ENCODE assay signal across 14 cellular contexts in genomic region chr20:38907918-38908677, GRCh38.
"Had no signal": no experiment of that assay in that cellular context is flagged by ENCODE, and none has a peak within 500 bp of the region (broad histone marks: within the 10 kb centered on the region; RNA-seq: fewer than 3 reads in every experiment).

No MANE protein-coding gene starts in this region.

- DNase-seq: activated CD4-positive, alpha-beta T cell treated with anti-CD3 and anti-CD28 coated beads for 36 hours; activated CD8-positive, alpha-beta memory T cell treated with anti-CD3 and anti-CD28 coated beads, Interleukin-2, amount 50 U/mL, for 4 hours; activated CD8-positive, alpha-beta T cell treated with anti-CD3 and anti-CD28 coated beads for 36 hours; activated naive CD4-positive, alpha-beta T cell treated with anti-CD3 and anti-CD28 coated beads, Interleukin-2, amount 10 ng/mL, durations not matched to agents 7 days and 5 days; adrenal gland; kidney; left ventricle myocardium inferior; mucosa of descending colon; naive thymus-derived CD8-positive, alpha-beta T cell; stimulated activated CD4-positive, alpha-beta T cell treated with anti-CD3 and anti-CD28 coated beads, Interleukin-15, amount 100 ng/mL, for 24 hours; stimulated activated CD4-positive, alpha-beta T cell treated with anti-CD3 and anti-CD28 coated beads, Interleukin-4, amount 100 ng/mL, for 4 hours; stimulated activated CD8-positive, alpha-beta memory T cell treated with anti-CD3 and anti-CD28 coated beads, Interleukin-4, amount 100 ng/mL, for 48 hours; WERI-Rb-1 had no signal

- H3K4me1 Mint-ChIP-seq: activated naive CD4-positive, alpha-beta T cell treated with anti-CD3 and anti-CD28 coated beads, Interleukin-2, amount 10 ng/mL, durations not matched to agents 7 days and 5 days had no signal

- ATAC-seq: activated CD4-positive, alpha-beta T cell treated with anti-CD3 and anti-CD28 coated beads for 36 hours; activated CD8-positive, alpha-beta T cell treated with anti-CD3 and anti-CD28 coated beads for 36 hours; mucosa of descending colon; naive thymus-derived CD8-positive, alpha-beta T cell had no signal

- H3K27me3 Mint-ChIP-seq: activated CD4-positive, alpha-beta T cell treated with anti-CD3 and anti-CD28 coated beads for 36 hours; activated CD8-positive, alpha-beta T cell treated with anti-CD3 and anti-CD28 coated beads for 36 hours; activated naive CD4-positive, alpha-beta T cell treated with anti-CD3 and anti-CD28 coated beads, Interleukin-2, amount 10 ng/mL, durations not matched to agents 7 days and 5 days; memory B cell; naive thymus-derived CD8-positive, alpha-beta T cell had no signal

- H3K4me3 Mint-ChIP-seq: activated CD4-positive, alpha-beta T cell treated with anti-CD3 and anti-CD28 coated beads for 36 hours; activated CD8-positive, alpha-beta T cell treated with anti-CD3 and anti-CD28 coated beads for 36 hours; activated naive CD4-positive, alpha-beta T cell treated with anti-CD3 and anti-CD28 coated beads, Interleukin-2, amount 10 ng/mL, durations not matched to agents 7 days and 5 days; memory B cell; naive thymus-derived CD8-positive, alpha-beta T cell had no signal

- H3K27ac Mint-ChIP-seq: activated CD4-positive, alpha-beta T cell treated with anti-CD3 and anti-CD28 coated beads for 36 hours; activated CD8-positive, alpha-beta T cell treated with anti-CD3 and anti-CD28 coated beads for 36 hours; activated naive CD4-positive, alpha-beta T cell treated with anti-CD3 and anti-CD28 coated beads, Interleukin-2, amount 10 ng/mL, durations not matched to agents 7 days and 5 days; memory B cell had no signal
